9 cellular contexts compared by ENCODE assay signal in genomic region chr9:88028338-88028737, GRCh38.
"Had no signal": no experiment of that assay in that cellular context is flagged by ENCODE, and none has a peak within 500 bp of the region (broad histone marks: within the 10 kb centered on the region; RNA-seq: fewer than 3 reads in every experiment).

No MANE protein-coding gene starts in this region.

- ATAC-seq: GM23338, HCT116 had no signal

- H2AFZ ChIP-seq: GM23248, GM23338 had no signal

- DNase-seq: GM23248, GOT3, H7, H9, HCEC 1CT, HFFc6 had no signal

- H3K4me1 ChIP-seq: HAP-1 had no signal

- H3K27ac ChIP-seq: GM23248 had no signal

- H3K9me3 ChIP-seq: HAP-1 had no signal

- H3K9ac ChIP-seq: GM23248 had no signal

- H3K4me2 ChIP-seq: GM23338 had no signal

- H3K4me3 ChIP-seq: GM23248, GM23338, HAP-1 had no signal

- H3K36me3 ChIP-seq: HAP-1 had no signal
